In genomic region chr1:186617860-186618780, GRCh38 we compare ENCODE assay signal across 2 cellular contexts.
TF ChIP-seq lines count a peak whose summit lies in the region.

No MANE protein-coding gene starts in this region.

TF ChIP-seq in IMR-90, 13 proteins besides CTCF, POLR2A, EP300 and RAD21:
- TF ChIP-seq BHLHE40 (IDR thresholded peaks at IDR 0.05; ENCODE audit: low read depth, low read length) (no peak), CEBPB (IDR thresholded peaks at IDR 0.05; ENCODE audit: low read depth, low read length) (0 out of 2 replicates have a peak, but pooled peaks have one; percentile 28)

TF ChIP-seq in H1, 55 proteins besides CTCF, POLR2A, EP300 and RAD21:
- TF ChIP-seq YY1 (IDR thresholded peaks at IDR 0.05; ENCODE audit: low read depth, low read length) (no peak), GABPA (IDR thresholded peaks at IDR 0.05; ENCODE audit: borderline replicate concordance, insufficient read depth, low read length) (no peak), BRCA1 (IDR thresholded peaks at IDR 0.05; ENCODE audit: low read depth, low read length) (no peak)
